19 cellular contexts compared by ENCODE assay signal in the genomic region with DNA sequence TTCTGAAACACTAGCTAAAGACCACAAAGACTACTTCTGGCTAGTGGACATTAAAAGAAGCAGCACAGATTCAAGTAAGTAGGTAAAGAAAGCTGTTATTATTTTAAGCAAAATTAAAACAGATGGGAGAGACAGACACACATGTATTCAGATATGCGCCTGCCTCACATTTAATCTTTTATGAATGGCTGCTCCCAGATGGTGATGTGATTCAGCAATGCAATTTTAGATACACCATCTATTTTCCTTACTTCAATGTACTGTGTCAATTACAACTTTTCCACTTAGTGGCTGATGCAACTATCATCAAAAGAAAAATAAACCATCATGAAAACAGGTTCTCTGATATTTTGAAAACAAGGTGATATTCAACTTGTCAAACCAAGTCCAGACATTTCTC.
DNase-seq lines count a peak whose midpoint lies in the region; ATAC-seq and TF ChIP-seq lines count a peak whose summit lies in the region.
"Had no signal": no experiment of that assay in that cellular context is flagged by ENCODE, and none has a peak within 500 bp of the region (broad histone marks: within the 10 kb centered on the region; RNA-seq: fewer than 3 reads in every experiment).

No MANE protein-coding gene starts in this region.

- H3K36me3 ChIP-seq in neural progenitor cell = peaks cover 5% of the 10 kb centered on the region
- H3K36me3 ChIP-seq: BE2C, SJCRH30 had no signal

- H3K4me1 Mint-ChIP-seq in activated naive CD4-positive, alpha-beta T cell treated with anti-CD3 and anti-CD28 coated beads for 36 hours (ENCODE audit: low read depth) = peaks cover 33% of the 10 kb centered on the region
- H3K4me1 Mint-ChIP-seq in immature natural killer cell (peaks cover 33 to 77% of the 10 kb centered on the region in 2 donors), neural progenitor cell (no peaks in the 10 kb centered on the region)

- H3K4me3 ChIP-seq in neural progenitor cell = no peak overlapping the region
- H3K4me3 ChIP-seq: SJCRH30 had no signal

- H3K36me3 Mint-ChIP-seq in activated naive CD4-positive, alpha-beta T cell treated with anti-CD3 and anti-CD28 coated beads for 36 hours (ENCODE audit: low read depth) = peaks cover 78% of the 10 kb centered on the region
- H3K36me3 Mint-ChIP-seq in activated naive CD4-positive, alpha-beta T cell treated with anti-CD3 and anti-CD28 coated beads, Interleukin-2, amount 50 U/mL, for 72 hours = peaks cover 48 to 89% of the 10 kb centered on the region in 2 donors
- H3K36me3 Mint-ChIP-seq in immature natural killer cell (peaks cover 25 to 72% (median 42%) of the 10 kb centered on the region in 3 donors), neural progenitor cell (no peaks in the 10 kb centered on the region)

- intact Hi-C loops in activated naive CD4-positive, alpha-beta T cell treated with anti-CD3 and anti-CD28 coated beads for 36 hours (cut with micrococcal nuclease) = no loop called here

- no peaks in the 10 kb centered on the region for H3K4me1 ChIP-seq in neural progenitor cell
- H3K4me1 ChIP-seq: BE2C, SJCRH30 had no signal

- H3K27me3 Mint-ChIP-seq in activated naive CD4-positive, alpha-beta T cell treated with anti-CD3 and anti-CD28 coated beads for 36 hours (ENCODE audit: low read depth) = no peaks in the 10 kb centered on the region
- H3K27me3 Mint-ChIP-seq in immature natural killer cell (ENCODE audit: low read depth in 3 of 3) = peaks cover 2 to 7% (median 2%) of the 10 kb centered on the region in 3 donors
- no peaks in the 10 kb centered on the region for H3K27me3 Mint-ChIP-seq in neural progenitor cell (ENCODE audit: insufficient read depth, low read depth)

- no peak for TF ChIP-seq CTCF in neural progenitor cell (IDR thresholded peaks at IDR 0.05)

- CTCF ChIA-PET in activated naive CD4-positive, alpha-beta T cell treated with anti-CD3 and anti-CD28 coated beads for 36 hours (lab: Charles Lee) = interaction anchor here (1.0 to 1.2 kb wide), 3 partner anchors 10 to 55 kb away, joined by 3 to 4 read pairs (median 3); no protein-coding TSS in a partner anchor

- H3K9me3 ChIP-seq in neural progenitor cell (ENCODE audit: low read depth) = no peaks in the 10 kb centered on the region
- H3K9me3 ChIP-seq: BE2C, SJCRH30 had no signal

- no peaks in the 10 kb centered on the region for H3K27me3 ChIP-seq in neural progenitor cell
- H3K27me3 ChIP-seq: BE2C, SJCRH30 had no signal

- peak overlapping the region; percentile 14 for H3K27ac Mint-ChIP-seq in activated naive CD4-positive, alpha-beta T cell treated with anti-CD3 and anti-CD28 coated beads for 36 hours
- no peak overlapping the region for H3K27ac Mint-ChIP-seq in activated naive CD4-positive, alpha-beta T cell treated with anti-CD3 and anti-CD28 coated beads, Interleukin-2, amount 50 U/mL, for 72 hours
- H3K27ac Mint-ChIP-seq in immature natural killer cell = peak overlapping the region in 4 of 6 donors; percentile 32 to 67 (median 51)
- H3K27ac Mint-ChIP-seq in neural progenitor cell = no peak overlapping the region

- H4K20me1 ChIP-seq in neural progenitor cell (ENCODE audit: low read depth) = no peaks in the 10 kb centered on the region

- no peak for DNase-seq in activated naive CD4-positive, alpha-beta T cell treated with anti-CD3 and anti-CD28 coated beads for 36 hours
- DNase-seq in activated naive CD4-positive, alpha-beta T cell treated with anti-CD3 and anti-CD28 coated beads, Interleukin-2, amount 50 U/mL, for 72 hours (ENCODE audit: low spot score in 2 of 2) = no peak
- DNase-seq in DMS 273 (lab: John Stamatoyannopoulos, UW; ENCODE audit: unreplicated experiment) (peak; percentile 70), NCI-H524 treated with DMSO at 0.1 percent for 48 hours (lab: John Stamatoyannopoulos, UW) (peak; percentile 57), immature natural killer cell (no peak), putamen (ENCODE audit: low spot score) (no peak), neural progenitor cell (ENCODE audit: low spot score) (no peak)
- no peak for DNase-seq in activated CD8-positive, alpha-beta memory T cell treated with anti-CD3 and anti-CD28 coated beads, Interleukin-2, amount 50 U/mL, for 4 hours
- DNase-seq: BE2C; DMS153; EL; IMR-90; Kasumi-1; NCI-H1105 treated with DMSO at 0.1 percent for 48 hours; NCI-H2029; NCI-H526 treated with DMSO at 0.1 percent for 48 hours; NK-92 treated with Interleukin-12 subunit alpha and Interleukin-12 subunit beta, amount 100 ng/mL, for 24 hours; SJCRH30 had no signal

- H3K9ac ChIP-seq in neural progenitor cell = no peak overlapping the region

- no peak overlapping the region for H3K4me2 ChIP-seq in neural progenitor cell

- ATAC-seq in activated naive CD4-positive, alpha-beta T cell treated with anti-CD3 and anti-CD28 coated beads, Interleukin-2, amount 50 U/mL, for 72 hours = no peak

- H3K9me3 Mint-ChIP-seq in activated naive CD4-positive, alpha-beta T cell treated with anti-CD3 and anti-CD28 coated beads for 36 hours = peaks cover 17% of the 10 kb centered on the region
- H3K9me3 Mint-ChIP-seq in activated naive CD4-positive, alpha-beta T cell treated with anti-CD3 and anti-CD28 coated beads, Interleukin-2, amount 50 U/mL, for 72 hours = peaks cover 8 to 23% of the 10 kb centered on the region in 2 donors
- H3K9me3 Mint-ChIP-seq in immature natural killer cell (peaks cover 0 to 14% (median 6%) of the 10 kb centered on the region in 6 donors), neural progenitor cell (peaks cover 18% of the 10 kb centered on the region)

- no peak overlapping the region for H3K4me3 Mint-ChIP-seq in activated naive CD4-positive, alpha-beta T cell treated with anti-CD3 and anti-CD28 coated beads for 36 hours
- H3K4me3 Mint-ChIP-seq in immature natural killer cell (no peak overlapping the region), neural progenitor cell (no peak overlapping the region)

- H3F3A ChIP-seq in neural progenitor cell (ENCODE audit: low read depth) = no peaks in the 10 kb centered on the region

- H3K27ac ChIP-seq in neural progenitor cell = no peak overlapping the region
- H3K27ac ChIP-seq: RWPE1, SJCRH30 had no signal

- no peaks in the 10 kb centered on the region for H3K79me2 ChIP-seq in neural progenitor cell (ENCODE audit: low read depth)

- no peak overlapping the region for H2AFZ ChIP-seq in neural progenitor cell (replicated peaks)

Comparison
In these comparisons a context has a peak if more than half of its experiments do, and no peak if none do; other contexts are left out.
1. H3K27ac Mint-ChIP-seq: peak in activated naive CD4-positive, alpha-beta T cell treated with anti-CD3 and anti-CD28 coated beads for 36 hours (single experiment) and immature natural killer cell (4 of 6); none in activated naive CD4-positive, alpha-beta T cell treated with anti-CD3 and anti-CD28 coated beads, Interleukin-2, amount 50 U/mL, for 72 hours (0 of 2) and neural progenitor cell (single experiment).
2. DNase-seq: peak in DMS 273 (single experiment) and NCI-H524 treated with DMSO at 0.1 percent for 48 hours (single experiment); none in activated naive CD4-positive, alpha-beta T cell treated with anti-CD3 and anti-CD28 coated beads for 36 hours (single experiment), activated naive CD4-positive, alpha-beta T cell treated with anti-CD3 and anti-CD28 coated beads, Interleukin-2, amount 50 U/mL, for 72 hours (0 of 2), immature natural killer cell (0 of 3), putamen (single experiment), activated CD8-positive, alpha-beta memory T cell treated with anti-CD3 and anti-CD28 coated beads, Interleukin-2, amount 50 U/mL, for 4 hours (single experiment) and neural progenitor cell (single experiment).